8 cellular contexts compared by ENCODE assay signal in genomic region chr19:10292206-10292788, GRCh38. TPM values are rescaled to one million over a fixed set of nuclear protein-coding genes. Genes with fewer than 3 reads are reported as not detected.
A peak's percentile ranks its signal among the peaks of the same experiment; 100 is the strongest.
DNase-seq lines count a peak whose midpoint lies in the region; ATAC-seq and TF ChIP-seq lines count a peak whose summit lies in the region.

No MANE protein-coding gene starts in this region.

- no peaks in the 10 kb centered on the region; the same call in 1 of the 2 replicates for H3K9me3 ChIP-seq in SJCRH30 (replicated peaks)

- intact Hi-C loops in cardiac septum (cut with DNase I) = no loop called here

- no peaks in the 10 kb centered on the region for H3K36me3 ChIP-seq in SJCRH30

- H3K4me3 ChIP-seq in GM12875 (ENCODE audit: low read depth, low read length) (peak overlapping the region; percentile 52), SJCRH30 (peak overlapping the region; percentile 52)

- H3K27ac Mint-ChIP-seq in activated naive CD4-positive, alpha-beta T cell treated with anti-CD3 and anti-CD28 coated beads, Interleukin-2, amount 50 U/mL, for 24 hours = peak overlapping the region; percentile 65
- no peak overlapping the region for H3K27ac Mint-ChIP-seq in progenitor cell of endocrine pancreas

- no peaks in the 10 kb centered on the region for H3K9me3 Mint-ChIP-seq in activated naive CD4-positive, alpha-beta T cell treated with anti-CD3 and anti-CD28 coated beads, Interleukin-2, amount 50 U/mL, for 24 hours
- no peaks in the 10 kb centered on the region for H3K9me3 Mint-ChIP-seq in progenitor cell of endocrine pancreas (ENCODE audit: low read depth)

- DNase-seq in SJCRH30 = peak; percentile 82
- peak; percentile 90 for DNase-seq in cardiac septum (ENCODE audit: low spot score)
- peak; percentile 60 for DNase-seq in progenitor cell of endocrine pancreas (ENCODE audit: low spot score, unreplicated experiment)
- DNase-seq in HK-2 (ENCODE audit: unreplicated experiment) = no peak

- no peak overlapping the region for H3K27ac ChIP-seq in SJCRH30

- peaks cover 34% of the 10 kb centered on the region for H3K27me3 Mint-ChIP-seq in activated naive CD4-positive, alpha-beta T cell treated with anti-CD3 and anti-CD28 coated beads, Interleukin-2, amount 50 U/mL, for 24 hours
- H3K27me3 Mint-ChIP-seq in progenitor cell of endocrine pancreas = peaks cover 88% of the 10 kb centered on the region

- H3K27me3 ChIP-seq in SJCRH30 = no peaks in the 10 kb centered on the region

- H3K4me3 Mint-ChIP-seq in activated naive CD4-positive, alpha-beta T cell treated with anti-CD3 and anti-CD28 coated beads, Interleukin-2, amount 50 U/mL, for 24 hours = peak overlapping the region; percentile 84
- peak overlapping the region; percentile 21 for H3K4me3 Mint-ChIP-seq in progenitor cell of endocrine pancreas (ENCODE audit: low read depth)

- peaks cover 54% of the 10 kb centered on the region for H3K4me1 Mint-ChIP-seq in activated naive CD4-positive, alpha-beta T cell treated with anti-CD3 and anti-CD28 coated beads, Interleukin-2, amount 50 U/mL, for 24 hours
- peaks cover 12% of the 10 kb centered on the region for H3K4me1 Mint-ChIP-seq in progenitor cell of endocrine pancreas (ENCODE audit: low read depth)

- no peak for TF ChIP-seq CTCF in GM12875 (IDR thresholded peaks at IDR 0.05; ENCODE audit: borderline replicate concordance, insufficient read depth, low read depth, low read length)
- no peak for TF ChIP-seq CTCF in progenitor cell of endocrine pancreas (IDR thresholded peaks at IDR 0.05; ENCODE audit: unreplicated experiment)

- no peaks in the 10 kb centered on the region; the same call in 1 of the 2 replicates for H3K4me1 ChIP-seq in SJCRH30

- H3K36me3 Mint-ChIP-seq in activated naive CD4-positive, alpha-beta T cell treated with anti-CD3 and anti-CD28 coated beads, Interleukin-2, amount 50 U/mL, for 24 hours = no peaks in the 10 kb centered on the region
- H3K36me3 Mint-ChIP-seq in progenitor cell of endocrine pancreas (ENCODE audit: insufficient read depth) = no peaks in the 10 kb centered on the region

- ATAC-seq in HG03135 (IDR thresholded peaks at IDR 0.05; ENCODE audit: unreplicated experiment) (peak; percentile 52), HG02571 (IDR thresholded peaks at IDR 0.05; ENCODE audit: unreplicated experiment) (no peak)

RNA-seq across cellular contexts. Expression of gene ICAM5, which starts 2.5 kb away (rescaled TPM):
- total RNA-seq in SJCRH30 (2014; rRNA removed; shearing (Covaris generic)) = 0.22 and 0.28 TPM in 2 replicates
- total RNA-seq in cardiac septum (0.67 TPM), progenitor cell of endocrine pancreas (not detected in 2 replicates)

RNA-seq across cellular contexts. Expression of gene ICAM4, which starts 5.5 kb away (rescaled TPM):
- 1.7 and 2.8 TPM in 2 replicates for total RNA-seq in SJCRH30 (2014; rRNA removed; shearing (Covaris generic))
- 0.46 TPM for total RNA-seq in cardiac septum
- not detected in 2 replicates for total RNA-seq in progenitor cell of endocrine pancreas

RNA-seq across cellular contexts. Expression of gene ZGLP1, which starts 17.3 kb away (rescaled TPM):
- total RNA-seq in SJCRH30 (2014; rRNA removed; shearing (Covaris generic)) = 0.89 and 2.1 TPM in 2 replicates
- total RNA-seq in cardiac septum = 1.9 TPM
- 20.0 and 26.8 TPM in 2 replicates for total RNA-seq in progenitor cell of endocrine pancreas

RNA-seq across cellular contexts. Expression of gene ICAM1, which starts 21.4 kb away (rescaled TPM):
- total RNA-seq in SJCRH30 (2014; rRNA removed; shearing (Covaris generic)) = 0.85 and 0.86 TPM in 2 replicates
- total RNA-seq in cardiac septum (9.8 TPM), progenitor cell of endocrine pancreas (0.17 and 0.20 TPM in 2 replicates)

RNA-seq across cellular contexts. Expression of gene FDX2, which starts 23.5 kb away (rescaled TPM):
- 11.5 and 17.5 TPM in 2 replicates for total RNA-seq in SJCRH30 (2014; rRNA removed; shearing (Covaris generic))
- 16.9 TPM for total RNA-seq in cardiac septum
- total RNA-seq in progenitor cell of endocrine pancreas = 23.2 and 24.7 TPM in 2 replicates
